Comparison of ENCODE assay signal across 13 cellular contexts in the genomic region with DNA sequence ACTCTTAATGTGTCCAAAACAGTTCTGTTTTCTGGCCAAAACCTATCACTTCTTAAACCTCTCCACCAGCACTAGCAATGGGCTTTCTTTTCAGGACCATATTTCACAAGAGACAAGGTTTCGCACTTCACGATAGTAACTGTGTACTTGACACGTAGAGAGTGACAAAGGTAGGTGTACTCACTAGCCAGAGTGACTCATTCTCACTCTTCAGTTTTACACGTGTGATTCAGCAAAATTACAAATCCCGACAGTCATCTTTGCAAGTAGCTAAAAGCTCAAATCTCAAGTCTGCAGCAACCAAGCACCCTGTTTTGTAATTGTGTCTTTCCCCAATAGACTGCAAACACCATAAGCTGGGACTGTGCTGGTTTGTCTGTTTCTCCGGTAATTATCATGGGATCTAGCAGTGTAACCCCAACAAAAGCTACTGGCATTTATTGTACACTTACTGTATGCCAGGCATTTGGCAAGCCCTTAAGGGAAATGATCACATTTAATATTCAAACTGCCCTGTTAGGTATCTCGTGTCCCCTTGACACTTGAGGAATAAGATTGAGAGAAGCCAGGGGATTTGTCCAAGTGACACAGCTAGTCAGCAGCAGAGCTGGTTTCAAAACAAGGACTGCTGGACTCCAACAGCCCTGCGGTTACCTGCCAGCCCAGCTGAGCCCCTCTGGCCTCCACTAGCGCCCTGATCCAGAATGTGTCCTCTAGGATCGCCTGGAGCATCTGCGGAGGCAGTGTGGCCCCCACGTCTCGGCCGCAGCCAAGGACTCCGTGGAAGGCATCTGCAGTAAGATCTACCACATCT. TPM values are rescaled to one million over a fixed set of nuclear protein-coding genes. Genes with fewer than 3 reads are reported as not detected.
A peak's percentile ranks its signal among the peaks of the same experiment; 100 is the strongest.
DNase-seq lines count a peak whose midpoint lies in the region; ATAC-seq, FAIRE-seq and TF ChIP-seq lines count a peak whose summit lies in the region.
"Had no signal": no experiment of that assay in that cellular context is flagged by ENCODE, and none has a peak within 500 bp of the region (broad histone marks: within the 10 kb centered on the region; RNA-seq: fewer than 3 reads in every experiment).

No MANE protein-coding gene starts in this region.

- FAIRE-seq in RCC 7860 (lab: Jason Lieb, UNC) = peak; percentile 65

- CTCF ChIA-PET in activated CD4-positive, alpha-beta T cell treated with anti-CD3 and anti-CD28 coated beads, Interleukin-2, amount 10 ng/mL, durations not matched to agents 7 days and 5 days (lab: Charles Lee) = interaction anchor here (1.1 to 3.1 kb wide), 3 partner anchors 10 to 145 kb away, joined by 3 to 14 read pairs (median 7); a partner anchor contains a TSS

- no peak for DNase-seq in activated CD4-positive, alpha-beta T cell treated with anti-CD3 and anti-CD28 coated beads, Interleukin-2, amount 10 ng/mL, durations not matched to agents 7 days and 5 days
- no peak for DNase-seq in activated CD4-positive, alpha-beta T cell treated with anti-CD3 and anti-CD28 coated beads for 48 hours
- DNase-seq in RCC 7860 (ENCODE audit: low spot score) (peak; percentile 81), choroid plexus epithelial cell (ENCODE audit: low read depth) (peak; percentile 67), renal cortical epithelial cell (ENCODE audit: low read depth) (peak; percentile 66), germinal center (ENCODE audit: low spot score) (no peak), heart left ventricle (no peak), SHP77 (lab: John Stamatoyannopoulos, UW) (no peak)
- DNase-seq: effector memory CD4-positive, alpha-beta T cell; NCI-H1930; stimulated activated CD4-positive, alpha-beta T cell treated with anti-CD3 and anti-CD28 coated beads, Interleukin-2, amount 100 ng/mL, for 48 hours had no signal

- H3K4me3 ChIP-seq in choroid plexus epithelial cell (ENCODE audit: low read depth, low read length) (no peak overlapping the region), heart left ventricle (no peak overlapping the region)

- intact Hi-C loops in heart left ventricle (cut with DNase I) = no loop called here

- H3K9me3 Mint-ChIP-seq in activated CD4-positive, alpha-beta T cell treated with anti-CD3 and anti-CD28 coated beads, Interleukin-2, amount 10 ng/mL, durations not matched to agents 7 days and 5 days = no peaks in the 10 kb centered on the region

- H3K27me3 ChIP-seq in heart left ventricle = no peaks in the 10 kb centered on the region
- H3K27me3 ChIP-seq: neutrophil had no signal

- H3K4me1 Mint-ChIP-seq in activated CD4-positive, alpha-beta T cell treated with anti-CD3 and anti-CD28 coated beads, Interleukin-2, amount 10 ng/mL, durations not matched to agents 7 days and 5 days = peaks cover 9% of the 10 kb centered on the region

- POLR2A ChIA-PET in activated CD4-positive, alpha-beta T cell treated with anti-CD3 and anti-CD28 coated beads, Interleukin-2, amount 10 ng/mL, durations not matched to agents 7 days and 5 days (lab: Charles Lee) = no interaction called here

- no peak for ATAC-seq in heart left ventricle
- ATAC-seq: HCT116 had no signal

- H3K36me3 Mint-ChIP-seq in activated CD4-positive, alpha-beta T cell treated with anti-CD3 and anti-CD28 coated beads, Interleukin-2, amount 10 ng/mL, durations not matched to agents 7 days and 5 days (ENCODE audit: low read depth) = peaks cover 36% of the 10 kb centered on the region

- H3K4me1 ChIP-seq in heart left ventricle = peaks cover 0 to 39% (median 0%) of the 10 kb centered on the region in 12 donors

- no peak for TF ChIP-seq POLR2A in heart left ventricle (IDR thresholded peaks at IDR 0.05)

- peaks cover 2 to 100% (median 98%) of the 10 kb centered on the region in 9 donors for H3K36me3 ChIP-seq in heart left ventricle

- H3K27ac ChIP-seq in heart left ventricle = peak overlapping the region in 1 of 12 donors; percentile 37
- H3K27ac ChIP-seq: neutrophil had no signal

- 84 to 89% (median 88%) methylated on average over 15 of the region's 15 CpGs for WGBS in heart left ventricle, 4 donors

- TF ChIP-seq CTCF in choroid plexus epithelial cell (conservative IDR thresholded peaks at IDR 0.05; ENCODE audit: low read depth, low read length) (no peak), heart left ventricle (IDR thresholded peaks at IDR 0.05) (no peak)

- no peaks in the 10 kb centered on the region for H3K27me3 Mint-ChIP-seq in activated CD4-positive, alpha-beta T cell treated with anti-CD3 and anti-CD28 coated beads, Interleukin-2, amount 10 ng/mL, durations not matched to agents 7 days and 5 days

- peak overlapping the region; percentile 15 for H3K27ac Mint-ChIP-seq in activated CD4-positive, alpha-beta T cell treated with anti-CD3 and anti-CD28 coated beads, Interleukin-2, amount 10 ng/mL, durations not matched to agents 7 days and 5 days

- no peaks in the 10 kb centered on the region for H3K9me3 ChIP-seq in heart left ventricle
- H3K9me3 ChIP-seq: neutrophil had no signal

- no peak overlapping the region for H3K4me3 Mint-ChIP-seq in activated CD4-positive, alpha-beta T cell treated with anti-CD3 and anti-CD28 coated beads, Interleukin-2, amount 10 ng/mL, durations not matched to agents 7 days and 5 days

RNA-seq across cellular contexts. Expression of a gene that starts 9.9 kb away (rescaled TPM):
- 10 to 100 TPM; 44.0 to 44.6 TPM for total RNA-seq in activated CD4-positive, alpha-beta T cell treated with anti-CD3 and anti-CD28 coated beads, Interleukin-2, amount 10 ng/mL, durations not matched to agents 7 days and 5 days
- total RNA-seq in renal cortical epithelial cell (7.1 and 19.4 TPM in 2 replicates), heart left ventricle (10 to 100 TPM; 22.2 to 40.2 (median 28.2) TPM)
- 10 to 100 TPM; 17.5 to 31.1 TPM for polyA plus RNA-seq in heart left ventricle

RNA-seq across cellular contexts. Expression of a gene that starts 27.6 kb away (rescaled TPM):
- total RNA-seq in activated CD4-positive, alpha-beta T cell treated with anti-CD3 and anti-CD28 coated beads, Interleukin-2, amount 10 ng/mL, durations not matched to agents 7 days and 5 days = 10 to 100 TPM; 40.4 to 41.2 TPM
- total RNA-seq in renal cortical epithelial cell (11.1 and 16.1 TPM in 2 replicates), heart left ventricle (10 to 100 TPM in 3 of 9 donors, 1 to 10 TPM in 6; 5.6 to 14.9 (median 8.5) TPM)
- 1 to 10 TPM; 7.0 TPM for polyA plus RNA-seq in heart left ventricle

RNA-seq across cellular contexts. Expression of a gene that starts 32.4 kb away (rescaled TPM):
- total RNA-seq in activated CD4-positive, alpha-beta T cell treated with anti-CD3 and anti-CD28 coated beads, Interleukin-2, amount 10 ng/mL, durations not matched to agents 7 days and 5 days = under 1 TPM; 0.81 to 0.82 TPM
- total RNA-seq in renal cortical epithelial cell (10.4 and 32.1 TPM in 2 replicates), heart left ventricle (100 to 1,000 TPM in 3 of 9 donors, 10 to 100 TPM in 6; 19.8 to 367 (median 81.1) TPM)
- polyA plus RNA-seq in heart left ventricle = 10 to 100 TPM; 21.5 to 33.2 TPM

RNA-seq across cellular contexts. Expression of a gene that starts 53.2 kb away (rescaled TPM):
- total RNA-seq in activated CD4-positive, alpha-beta T cell treated with anti-CD3 and anti-CD28 coated beads, Interleukin-2, amount 10 ng/mL, durations not matched to agents 7 days and 5 days = 10 to 100 TPM; 64.9 to 76.3 TPM
- total RNA-seq in renal cortical epithelial cell (20.7 and 64.2 TPM in 2 replicates), heart left ventricle (100 to 1,000 TPM in 7 of 9 donors, 10 to 100 TPM in 2; 62.5 to 214 (median 129) TPM)
- polyA plus RNA-seq in heart left ventricle = 10 to 100 TPM; 77.7 to 92.5 TPM

RNA-seq across cellular contexts. Expression of a gene that starts 53.4 kb away (rescaled TPM):
- 1 to 10 TPM; 2.6 TPM for total RNA-seq in activated CD4-positive, alpha-beta T cell treated with anti-CD3 and anti-CD28 coated beads, Interleukin-2, amount 10 ng/mL, durations not matched to agents 7 days and 5 days
- 3.0 and 3.3 TPM in 2 replicates for total RNA-seq in renal cortical epithelial cell
- total RNA-seq in heart left ventricle = 10 to 100 TPM in 5 of 9 donors, 1 to 10 TPM in 4; 3.5 to 14.8 (median 10.8) TPM
- 1 to 10 TPM; 3.0 to 8.4 TPM for polyA plus RNA-seq in heart left ventricle

Comparison
In these comparisons a context has a peak if more than half of its experiments do, and no peak if none do; other contexts are left out.
1. DNase-seq: peak in RCC 7860 (single experiment), choroid plexus epithelial cell (single experiment) and renal cortical epithelial cell (single experiment); none in activated CD4-positive, alpha-beta T cell treated with anti-CD3 and anti-CD28 coated beads, Interleukin-2, amount 10 ng/mL, durations not matched to agents 7 days and 5 days (single experiment), activated CD4-positive, alpha-beta T cell treated with anti-CD3 and anti-CD28 coated beads for 48 hours (single experiment), germinal center (single experiment), heart left ventricle (0 of 5) and SHP77 (0 of 2).